Comparison of ENCODE assay signal across 2 cellular contexts in the genomic region with DNA sequence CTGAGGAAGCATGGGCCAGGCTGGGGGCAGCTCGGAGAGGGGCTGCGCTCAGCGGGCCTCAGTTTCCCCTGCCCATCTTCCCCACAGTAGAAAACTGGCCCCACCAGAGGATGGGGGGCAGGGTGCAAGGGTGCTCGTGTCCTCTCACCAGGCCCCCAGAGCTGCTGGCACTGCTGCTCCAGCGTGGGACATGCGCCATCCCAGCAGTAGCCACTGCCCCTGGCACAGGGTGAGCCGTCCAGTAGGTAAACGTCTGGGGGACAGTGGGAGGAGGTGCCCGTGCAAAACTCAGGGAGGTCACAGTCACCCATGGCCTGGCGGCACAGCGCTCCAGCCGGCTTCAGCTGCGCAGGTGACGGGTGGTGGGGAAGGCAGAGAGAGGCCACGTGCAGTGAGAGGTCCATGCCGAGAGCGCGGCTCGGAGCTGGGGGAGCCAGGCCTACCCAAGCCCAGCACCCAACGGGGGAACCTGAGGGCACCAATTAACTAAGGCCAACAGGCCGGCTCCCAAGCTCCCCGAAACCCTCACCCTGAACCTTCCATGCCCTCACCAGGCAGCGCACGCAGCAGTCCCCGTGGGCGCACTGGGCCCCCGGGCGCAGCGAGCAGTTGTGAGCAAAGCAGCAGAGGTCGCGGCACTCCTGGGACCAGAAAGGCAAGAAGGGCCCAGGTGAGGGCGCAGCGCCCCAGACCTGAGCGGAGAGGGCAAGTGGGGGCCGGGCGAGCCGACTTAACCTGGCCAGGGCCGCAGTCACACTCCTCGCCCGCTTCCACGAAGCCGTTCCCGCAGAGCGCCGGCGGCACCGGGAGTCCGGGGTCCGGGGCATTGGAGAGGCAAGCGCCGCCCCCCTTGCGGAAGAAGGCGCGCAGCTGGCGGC.
TF ChIP-seq lines count a peak whose summit lies in the region.

No MANE protein-coding gene starts in this region.

TF ChIP-seq in A549, 52 proteins besides CTCF, POLR2A, EP300 and RAD21:
- TF ChIP-seq HDAC2 (IDR thresholded peaks at IDR 0.05) = no peak
- TF ChIP-seq ZSCAN20 (CRISPR knock-in tag; IDR thresholded peaks at IDR 0.05) = no peak
- TF ChIP-seq CHD4 (IDR thresholded peaks at IDR 0.05; ENCODE audit: borderline replicate concordance) = no peak
- TF ChIP-seq, protein P1, sequence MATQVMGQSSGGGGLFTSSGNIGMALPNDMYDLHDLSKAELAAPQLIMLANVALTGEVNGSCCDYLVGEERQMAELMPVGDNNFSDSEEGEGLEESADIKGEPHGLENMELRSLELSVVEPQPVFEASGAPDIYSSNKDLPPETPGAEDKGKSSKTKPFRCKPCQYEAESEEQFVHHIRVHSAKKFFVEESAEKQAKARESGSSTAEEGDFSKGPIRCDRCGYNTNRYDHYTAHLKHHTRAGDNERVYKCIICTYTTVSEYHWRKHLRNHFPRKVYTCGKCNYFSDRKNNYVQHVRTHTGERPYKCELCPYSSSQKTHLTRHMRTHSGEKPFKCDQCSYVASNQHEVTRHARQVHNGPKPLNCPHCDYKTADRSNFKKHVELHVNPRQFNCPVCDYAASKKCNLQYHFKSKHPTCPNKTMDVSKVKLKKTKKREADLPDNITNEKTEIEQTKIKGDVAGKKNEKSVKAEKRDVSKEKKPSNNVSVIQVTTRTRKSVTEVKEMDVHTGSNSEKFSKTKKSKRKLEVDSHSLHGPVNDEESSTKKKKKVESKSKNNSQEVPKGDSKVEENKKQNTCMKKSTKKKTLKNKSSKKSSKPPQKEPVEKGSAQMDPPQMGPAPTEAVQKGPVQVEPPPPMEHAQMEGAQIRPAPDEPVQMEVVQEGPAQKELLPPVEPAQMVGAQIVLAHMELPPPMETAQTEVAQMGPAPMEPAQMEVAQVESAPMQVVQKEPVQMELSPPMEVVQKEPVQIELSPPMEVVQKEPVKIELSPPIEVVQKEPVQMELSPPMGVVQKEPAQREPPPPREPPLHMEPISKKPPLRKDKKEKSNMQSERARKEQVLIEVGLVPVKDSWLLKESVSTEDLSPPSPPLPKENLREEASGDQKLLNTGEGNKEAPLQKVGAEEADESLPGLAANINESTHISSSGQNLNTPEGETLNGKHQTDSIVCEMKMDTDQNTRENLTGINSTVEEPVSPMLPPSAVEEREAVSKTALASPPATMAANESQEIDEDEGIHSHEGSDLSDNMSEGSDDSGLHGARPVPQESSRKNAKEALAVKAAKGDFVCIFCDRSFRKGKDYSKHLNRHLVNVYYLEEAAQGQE (IDR thresholded peaks at IDR 0.05) = no peak
- TF ChIP-seq NFE2L2 (conservative IDR thresholded peaks at IDR 0.05; ENCODE audit: low read length) = no peak
- TF ChIP-seq RFX5 (IDR thresholded peaks at IDR 0.05) = no peak
- no peak for TF ChIP-seq RNF2 (IDR thresholded peaks at IDR 0.05; ENCODE audit: borderline replicate concordance, low read depth)
- no peak for TF ChIP-seq MYC (IDR thresholded peaks at IDR 0.05; ENCODE audit: borderline replicate concordance, low read length)
- TF ChIP-seq KDM1A (IDR thresholded peaks at IDR 0.05; ENCODE audit: low read depth) = no peak
- TF ChIP-seq SMC3 (IDR thresholded peaks at IDR 0.05) = no peak
- TF ChIP-seq, protein P2, sequence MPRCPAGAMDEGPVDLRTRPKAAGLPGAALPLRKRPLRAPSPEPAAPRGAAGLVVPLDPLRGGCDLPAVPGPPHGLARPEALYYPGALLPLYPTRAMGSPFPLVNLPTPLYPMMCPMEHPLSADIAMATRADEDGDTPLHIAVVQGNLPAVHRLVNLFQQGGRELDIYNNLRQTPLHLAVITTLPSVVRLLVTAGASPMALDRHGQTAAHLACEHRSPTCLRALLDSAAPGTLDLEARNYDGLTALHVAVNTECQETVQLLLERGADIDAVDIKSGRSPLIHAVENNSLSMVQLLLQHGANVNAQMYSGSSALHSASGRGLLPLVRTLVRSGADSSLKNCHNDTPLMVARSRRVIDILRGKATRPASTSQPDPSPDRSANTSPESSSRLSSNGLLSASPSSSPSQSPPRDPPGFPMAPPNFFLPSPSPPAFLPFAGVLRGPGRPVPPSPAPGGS (IDR thresholded peaks at IDR 0.05) = no peak
- no peak for TF ChIP-seq HOXB13 (CRISPR knock-in tag; IDR thresholded peaks at IDR 0.05; ENCODE audit: low read depth)
- TF ChIP-seq BHLHE40 (IDR thresholded peaks at IDR 0.05; ENCODE audit: low read depth, low read length) = no peak
- TF ChIP-seq TP53 (CRISPR knock-in tag; IDR thresholded peaks at IDR 0.05) = no peak
- TF ChIP-seq, protein P3, sequence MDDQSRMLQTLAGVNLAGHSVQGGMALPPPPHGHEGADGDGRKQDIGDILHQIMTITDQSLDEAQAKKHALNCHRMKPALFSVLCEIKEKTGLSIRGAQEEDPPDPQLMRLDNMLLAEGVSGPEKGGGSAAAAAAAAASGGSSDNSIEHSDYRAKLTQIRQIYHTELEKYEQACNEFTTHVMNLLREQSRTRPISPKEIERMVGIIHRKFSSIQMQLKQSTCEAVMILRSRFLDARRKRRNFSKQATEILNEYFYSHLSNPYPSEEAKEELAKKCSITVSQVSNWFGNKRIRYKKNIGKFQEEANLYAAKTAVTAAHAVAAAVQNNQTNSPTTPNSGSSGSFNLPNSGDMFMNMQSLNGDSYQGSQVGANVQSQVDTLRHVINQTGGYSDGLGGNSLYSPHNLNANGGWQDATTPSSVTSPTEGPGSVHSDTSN (IDR thresholded peaks at IDR 0.05) = no peak

TF ChIP-seq in WTC11, 78 proteins besides CTCF, POLR2A, EP300 and RAD21 (continues in another document):
- TF ChIP-seq TP53 (CRISPR knock-in tag; IDR thresholded peaks at IDR 0.05) = peak; percentile 66; the same call in 1 of the 2 replicates
- TF ChIP-seq SMAD4 (CRISPR knock-in tag; IDR thresholded peaks at IDR 0.05) = no peak
- 0 out of 2 replicates have a peak, but pooled peaks have one; percentile 13 for TF ChIP-seq SP1 (CRISPR knock-in tag; conservative IDR thresholded peaks at IDR 0.05)
- TF ChIP-seq ZNF317 (CRISPR knock-in tag; IDR thresholded peaks at IDR 0.05; ENCODE audit: borderline replicate concordance, low read depth) = no peak
- TF ChIP-seq, protein P4, sequence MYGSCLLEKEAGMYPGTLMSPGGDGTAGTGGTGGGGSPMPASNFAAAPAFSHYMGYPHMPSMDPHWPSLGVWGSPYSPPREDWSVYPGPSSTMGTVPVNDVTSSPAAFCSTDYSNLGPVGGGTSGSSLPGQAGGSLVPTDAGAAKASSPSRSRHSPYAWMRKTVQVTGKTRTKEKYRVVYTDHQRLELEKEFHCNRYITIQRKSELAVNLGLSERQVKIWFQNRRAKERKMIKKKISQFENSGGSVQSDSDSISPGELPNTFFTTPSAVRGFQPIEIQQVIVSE (CRISPR knock-in tag; IDR thresholded peaks at IDR 0.05; ENCODE audit: borderline replicate concordance) = no peak
- TF ChIP-seq ZNF396 (CRISPR knock-in tag; IDR thresholded peaks at IDR 0.05; ENCODE audit: borderline replicate concordance) = no peak
- TF ChIP-seq, protein P5, sequence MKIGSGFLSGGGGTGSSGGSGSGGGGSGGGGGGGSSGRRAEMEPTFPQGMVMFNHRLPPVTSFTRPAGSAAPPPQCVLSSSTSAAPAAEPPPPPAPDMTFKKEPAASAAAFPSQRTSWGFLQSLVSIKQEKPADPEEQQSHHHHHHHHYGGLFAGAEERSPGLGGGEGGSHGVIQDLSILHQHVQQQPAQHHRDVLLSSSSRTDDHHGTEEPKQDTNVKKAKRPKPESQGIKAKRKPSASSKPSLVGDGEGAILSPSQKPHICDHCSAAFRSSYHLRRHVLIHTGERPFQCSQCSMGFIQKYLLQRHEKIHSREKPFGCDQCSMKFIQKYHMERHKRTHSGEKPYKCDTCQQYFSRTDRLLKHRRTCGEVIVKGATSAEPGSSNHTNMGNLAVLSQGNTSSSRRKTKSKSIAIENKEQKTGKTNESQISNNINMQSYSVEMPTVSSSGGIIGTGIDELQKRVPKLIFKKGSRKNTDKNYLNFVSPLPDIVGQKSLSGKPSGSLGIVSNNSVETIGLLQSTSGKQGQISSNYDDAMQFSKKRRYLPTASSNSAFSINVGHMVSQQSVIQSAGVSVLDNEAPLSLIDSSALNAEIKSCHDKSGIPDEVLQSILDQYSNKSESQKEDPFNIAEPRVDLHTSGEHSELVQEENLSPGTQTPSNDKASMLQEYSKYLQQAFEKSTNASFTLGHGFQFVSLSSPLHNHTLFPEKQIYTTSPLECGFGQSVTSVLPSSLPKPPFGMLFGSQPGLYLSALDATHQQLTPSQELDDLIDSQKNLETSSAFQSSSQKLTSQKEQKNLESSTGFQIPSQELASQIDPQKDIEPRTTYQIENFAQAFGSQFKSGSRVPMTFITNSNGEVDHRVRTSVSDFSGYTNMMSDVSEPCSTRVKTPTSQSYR (CRISPR knock-in tag; IDR thresholded peaks at IDR 0.05) = no peak
- TF ChIP-seq, protein P6, sequence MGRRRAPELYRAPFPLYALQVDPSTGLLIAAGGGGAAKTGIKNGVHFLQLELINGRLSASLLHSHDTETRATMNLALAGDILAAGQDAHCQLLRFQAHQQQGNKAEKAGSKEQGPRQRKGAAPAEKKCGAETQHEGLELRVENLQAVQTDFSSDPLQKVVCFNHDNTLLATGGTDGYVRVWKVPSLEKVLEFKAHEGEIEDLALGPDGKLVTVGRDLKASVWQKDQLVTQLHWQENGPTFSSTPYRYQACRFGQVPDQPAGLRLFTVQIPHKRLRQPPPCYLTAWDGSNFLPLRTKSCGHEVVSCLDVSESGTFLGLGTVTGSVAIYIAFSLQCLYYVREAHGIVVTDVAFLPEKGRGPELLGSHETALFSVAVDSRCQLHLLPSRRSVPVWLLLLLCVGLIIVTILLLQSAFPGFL (CRISPR knock-in tag; IDR thresholded peaks at IDR 0.05; ENCODE audit: borderline replicate concordance) = no peak
- TF ChIP-seq CREM (CRISPR knock-in tag; IDR thresholded peaks at IDR 0.05) = no peak
- TF ChIP-seq FOXJ3 (CRISPR knock-in tag; IDR thresholded peaks at IDR 0.05; ENCODE audit: borderline replicate concordance) = no peak
- no peak for TF ChIP-seq KAT7 (CRISPR knock-in tag; IDR thresholded peaks at IDR 0.05; ENCODE audit: borderline replicate concordance)
- TF ChIP-seq SMAD3 (CRISPR knock-in tag; IDR thresholded peaks at IDR 0.05; ENCODE audit: borderline replicate concordance) = no peak
- TF ChIP-seq, protein P7, sequence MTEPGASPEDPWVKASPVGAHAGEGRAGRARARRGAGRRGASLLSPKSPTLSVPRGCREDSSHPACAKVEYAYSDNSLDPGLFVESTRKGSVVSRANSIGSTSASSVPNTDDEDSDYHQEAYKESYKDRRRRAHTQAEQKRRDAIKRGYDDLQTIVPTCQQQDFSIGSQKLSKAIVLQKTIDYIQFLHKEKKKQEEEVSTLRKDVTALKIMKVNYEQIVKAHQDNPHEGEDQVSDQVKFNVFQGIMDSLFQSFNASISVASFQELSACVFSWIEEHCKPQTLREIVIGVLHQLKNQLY (CRISPR knock-in tag; IDR thresholded peaks at IDR 0.05) = no peak
- no peak for TF ChIP-seq MYBL2 (CRISPR knock-in tag; IDR thresholded peaks at IDR 0.05)
- no peak for TF ChIP-seq NR1H2 (CRISPR knock-in tag; IDR thresholded peaks at IDR 0.05)
- TF ChIP-seq ZNF138 (CRISPR knock-in tag; conservative IDR thresholded peaks at IDR 0.05) = no peak
- TF ChIP-seq, protein P8, sequence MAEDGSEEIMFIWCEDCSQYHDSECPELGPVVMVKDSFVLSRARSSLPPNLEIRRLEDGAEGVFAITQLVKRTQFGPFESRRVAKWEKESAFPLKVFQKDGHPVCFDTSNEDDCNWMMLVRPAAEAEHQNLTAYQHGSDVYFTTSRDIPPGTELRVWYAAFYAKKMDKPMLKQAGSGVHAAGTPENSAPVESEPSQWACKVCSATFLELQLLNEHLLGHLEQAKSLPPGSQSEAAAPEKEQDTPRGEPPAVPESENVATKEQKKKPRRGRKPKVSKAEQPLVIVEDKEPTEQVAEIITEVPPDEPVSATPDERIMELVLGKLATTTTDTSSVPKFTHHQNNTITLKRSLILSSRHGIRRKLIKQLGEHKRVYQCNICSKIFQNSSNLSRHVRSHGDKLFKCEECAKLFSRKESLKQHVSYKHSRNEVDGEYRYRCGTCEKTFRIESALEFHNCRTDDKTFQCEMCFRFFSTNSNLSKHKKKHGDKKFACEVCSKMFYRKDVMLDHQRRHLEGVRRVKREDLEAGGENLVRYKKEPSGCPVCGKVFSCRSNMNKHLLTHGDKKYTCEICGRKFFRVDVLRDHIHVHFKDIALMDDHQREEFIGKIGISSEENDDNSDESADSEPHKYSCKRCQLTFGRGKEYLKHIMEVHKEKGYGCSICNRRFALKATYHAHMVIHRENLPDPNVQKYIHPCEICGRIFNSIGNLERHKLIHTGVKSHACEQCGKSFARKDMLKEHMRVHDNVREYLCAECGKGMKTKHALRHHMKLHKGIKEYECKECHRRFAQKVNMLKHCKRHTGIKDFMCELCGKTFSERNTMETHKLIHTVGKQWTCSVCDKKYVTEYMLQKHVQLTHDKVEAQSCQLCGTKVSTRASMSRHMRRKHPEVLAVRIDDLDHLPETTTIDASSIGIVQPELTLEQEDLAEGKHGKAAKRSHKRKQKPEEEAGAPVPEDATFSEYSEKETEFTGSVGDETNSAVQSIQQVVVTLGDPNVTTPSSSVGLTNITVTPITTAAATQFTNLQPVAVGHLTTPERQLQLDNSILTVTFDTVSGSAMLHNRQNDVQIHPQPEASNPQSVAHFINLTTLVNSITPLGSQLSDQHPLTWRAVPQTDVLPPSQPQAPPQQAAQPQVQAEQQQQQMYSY (CRISPR knock-in tag; IDR thresholded peaks at IDR 0.05) = no peak
- TF ChIP-seq, protein P9, sequence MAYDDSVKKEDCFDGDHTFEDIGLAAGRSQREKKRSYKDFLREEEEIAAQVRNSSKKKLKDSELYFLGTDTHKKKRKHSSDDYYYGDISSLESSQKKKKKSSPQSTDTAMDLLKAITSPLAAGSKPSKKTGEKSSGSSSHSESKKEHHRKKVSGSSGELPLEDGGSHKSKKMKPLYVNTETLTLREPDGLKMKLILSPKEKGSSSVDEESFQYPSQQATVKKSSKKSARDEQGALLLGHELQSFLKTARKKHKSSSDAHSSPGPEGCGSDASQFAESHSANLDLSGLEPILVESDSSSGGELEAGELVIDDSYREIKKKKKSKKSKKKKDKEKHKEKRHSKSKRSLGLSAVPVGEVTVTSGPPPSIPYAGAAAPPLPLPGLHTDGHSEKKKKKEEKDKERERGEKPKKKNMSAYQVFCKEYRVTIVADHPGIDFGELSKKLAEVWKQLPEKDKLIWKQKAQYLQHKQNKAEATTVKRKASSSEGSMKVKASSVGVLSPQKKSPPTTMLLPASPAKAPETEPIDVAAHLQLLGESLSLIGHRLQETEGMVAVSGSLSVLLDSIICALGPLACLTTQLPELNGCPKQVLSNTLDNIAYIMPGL (CRISPR knock-in tag; IDR thresholded peaks at IDR 0.05) = peak; percentile 85
- TF ChIP-seq FOXK1 (CRISPR knock-in tag; IDR thresholded peaks at IDR 0.05) = no peak
- TF ChIP-seq, protein P10, sequence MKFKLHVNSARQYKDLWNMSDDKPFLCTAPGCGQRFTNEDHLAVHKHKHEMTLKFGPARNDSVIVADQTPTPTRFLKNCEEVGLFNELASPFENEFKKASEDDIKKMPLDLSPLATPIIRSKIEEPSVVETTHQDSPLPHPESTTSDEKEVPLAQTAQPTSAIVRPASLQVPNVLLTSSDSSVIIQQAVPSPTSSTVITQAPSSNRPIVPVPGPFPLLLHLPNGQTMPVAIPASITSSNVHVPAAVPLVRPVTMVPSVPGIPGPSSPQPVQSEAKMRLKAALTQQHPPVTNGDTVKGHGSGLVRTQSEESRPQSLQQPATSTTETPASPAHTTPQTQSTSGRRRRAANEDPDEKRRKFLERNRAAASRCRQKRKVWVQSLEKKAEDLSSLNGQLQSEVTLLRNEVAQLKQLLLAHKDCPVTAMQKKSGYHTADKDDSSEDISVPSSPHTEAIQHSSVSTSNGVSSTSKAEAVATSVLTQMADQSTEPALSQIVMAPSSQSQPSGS (CRISPR knock-in tag; IDR thresholded peaks at IDR 0.05; ENCODE audit: borderline replicate concordance, low read depth) = no peak
- TF ChIP-seq, protein P11, sequence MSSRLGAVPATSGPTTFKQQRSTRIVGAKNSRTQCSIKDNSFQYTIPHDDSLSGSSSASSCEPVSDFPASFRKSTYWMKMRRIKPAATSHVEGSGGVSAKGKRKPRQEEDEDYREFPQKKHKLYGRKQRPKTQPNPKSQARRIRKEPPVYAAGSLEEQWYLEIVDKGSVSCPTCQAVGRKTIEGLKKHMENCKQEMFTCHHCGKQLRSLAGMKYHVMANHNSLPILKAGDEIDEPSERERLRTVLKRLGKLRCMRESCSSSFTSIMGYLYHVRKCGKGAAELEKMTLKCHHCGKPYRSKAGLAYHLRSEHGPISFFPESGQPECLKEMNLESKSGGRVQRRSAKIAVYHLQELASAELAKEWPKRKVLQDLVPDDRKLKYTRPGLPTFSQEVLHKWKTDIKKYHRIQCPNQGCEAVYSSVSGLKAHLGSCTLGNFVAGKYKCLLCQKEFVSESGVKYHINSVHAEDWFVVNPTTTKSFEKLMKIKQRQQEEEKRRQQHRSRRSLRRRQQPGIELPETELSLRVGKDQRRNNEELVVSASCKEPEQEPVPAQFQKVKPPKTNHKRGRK (CRISPR knock-in tag; IDR thresholded peaks at IDR 0.05; ENCODE audit: borderline replicate concordance) = no peak
